7 cellular contexts compared by ENCODE assay signal in genomic region chr7:45034710-45035109, GRCh38. TPM values are rescaled to one million over a fixed set of nuclear protein-coding genes. Genes with fewer than 3 reads are reported as not detected.
DNase-seq lines count a peak whose midpoint lies in the region; ATAC-seq and TF ChIP-seq lines count a peak whose summit lies in the region.
"Not testable (repeated sequence)": the region's sequence is repeated elsewhere in the genome, so short reads cannot be mapped to it uniquely, and the experiment has no call there.

No MANE protein-coding gene starts in this region.

- intact Hi-C loops in activated CD8-positive, alpha-beta T cell treated with anti-CD3 and anti-CD28 coated beads for 36 hours (cut with micrococcal nuclease) = not testable (repeated sequence)
- intact Hi-C loops in naive thymus-derived CD4-positive, alpha-beta T cell (cut with micrococcal nuclease) = loop anchor here in 1 of 2 donors (5.0 kb wide), 1 partner anchor 177 kb away; no protein-coding TSS in a partner anchor

- not testable (repeated sequence) for H3K27me3 ChIP-seq in CD8-positive, alpha-beta memory T cell (ENCODE audit: insufficient read depth, low read length, poor library complexity, severe bottlenecking); RWPE2 (ENCODE audit: insufficient read depth, poor library complexity, severe bottlenecking); naive thymus-derived CD4-positive, alpha-beta T cell (ENCODE audit: control insufficient read depth in 2 of 2, insufficient read depth in 2 of 2, low read length in 2 of 2)

- H3K9me3 ChIP-seq in CD8-positive, alpha-beta memory T cell (ENCODE audit: low read length); RWPE2 (ENCODE audit: severe bottlenecking); naive thymus-derived CD4-positive, alpha-beta T cell (ENCODE audit: control insufficient read depth in 2 of 3, low read length in 3 of 3): not testable (repeated sequence)

- peaks cover 21% of the 10 kb centered on the region for H3K36me3 ChIP-seq in CD8-positive, alpha-beta memory T cell (ENCODE audit: insufficient read depth, low read length)
- H3K36me3 ChIP-seq in RWPE2 (ENCODE audit: low read depth) = peaks cover 19% of the 10 kb centered on the region
- peaks cover 14 to 30% (median 17%) of the 10 kb centered on the region in 3 experiments for H3K36me3 ChIP-seq in naive thymus-derived CD4-positive, alpha-beta T cell (ENCODE audit: control insufficient read depth in 2 of 3, insufficient read depth in 3 of 3, low read length in 3 of 3)

- H3K27ac ChIP-seq in CD8-positive, alpha-beta memory T cell (ENCODE audit: low read depth, low read length) = not testable (repeated sequence)
- H3K27ac ChIP-seq in RWPE2 (ENCODE audit: poor library complexity, severe bottlenecking) = peak overlapping the region; percentile 74
- peak overlapping the region; percentile 42 for H3K27ac ChIP-seq in naive thymus-derived CD4-positive, alpha-beta T cell (ENCODE audit: low read depth, low read length)

- peak overlapping the region in 1 of 7 donors; percentile 74 for H3K4me3 Mint-ChIP-seq in CD8-positive, alpha-beta memory T cell
- not testable (repeated sequence) for H3K4me3 Mint-ChIP-seq in activated CD8-positive, alpha-beta T cell treated with anti-CD3 and anti-CD28 coated beads for 36 hours; activated naive CD4-positive, alpha-beta T cell treated with anti-CD3 and anti-CD28 coated beads, Interleukin-2, amount 10 ng/mL, durations not matched to agents 7 days and 5 days; stimulated activated memory B cell treated with anti-CD40 and anti-IgM and Interleukin-4, amounts not matched to agents 10 μg/mL and 1 μg/mL and 100 μg/mL, for 72 hours
- H3K4me3 Mint-ChIP-seq in central memory CD8-positive, alpha-beta T cell = peak overlapping the region; percentile 13
- H3K4me3 Mint-ChIP-seq in naive thymus-derived CD4-positive, alpha-beta T cell = peak overlapping the region in 8 of 10 donors; percentile 20 to 93 (median 72)

- H3K4me1 Mint-ChIP-seq in CD8-positive, alpha-beta memory T cell = peaks cover 73 to 85% (median 82%) of the 10 kb centered on the region in 3 donors
- peaks cover 74% of the 10 kb centered on the region for H3K4me1 Mint-ChIP-seq in activated CD8-positive, alpha-beta T cell treated with anti-CD3 and anti-CD28 coated beads for 36 hours (ENCODE audit: low read depth)
- peaks cover 86% of the 10 kb centered on the region for H3K4me1 Mint-ChIP-seq in activated naive CD4-positive, alpha-beta T cell treated with anti-CD3 and anti-CD28 coated beads, Interleukin-2, amount 10 ng/mL, durations not matched to agents 7 days and 5 days
- peaks cover 75% of the 10 kb centered on the region for H3K4me1 Mint-ChIP-seq in central memory CD8-positive, alpha-beta T cell
- H3K4me1 Mint-ChIP-seq in naive thymus-derived CD4-positive, alpha-beta T cell = peaks cover 68 to 84% (median 78%) of the 10 kb centered on the region in 7 donors
- peaks cover 70% of the 10 kb centered on the region for H3K4me1 Mint-ChIP-seq in stimulated activated memory B cell treated with anti-CD40 and anti-IgM and Interleukin-4, amounts not matched to agents 10 μg/mL and 1 μg/mL and 100 μg/mL, for 72 hours

- H3K4me1 ChIP-seq in CD8-positive, alpha-beta memory T cell (ENCODE audit: insufficient read depth, low read length) = peaks cover 81% of the 10 kb centered on the region
- H3K4me1 ChIP-seq in RWPE2 (ENCODE audit: insufficient read depth, poor library complexity, severe bottlenecking) = peaks cover 20% of the 10 kb centered on the region
- peaks cover 65 to 68% of the 10 kb centered on the region in 2 donors for H3K4me1 ChIP-seq in naive thymus-derived CD4-positive, alpha-beta T cell (ENCODE audit: control insufficient read depth in 2 of 2, insufficient read depth in 2 of 2, low read length in 2 of 2)

- peaks cover 0 to 72% (median 17%) of the 10 kb centered on the region in 3 donors for H3K36me3 Mint-ChIP-seq in CD8-positive, alpha-beta memory T cell
- peaks cover 41% of the 10 kb centered on the region for H3K36me3 Mint-ChIP-seq in activated CD8-positive, alpha-beta T cell treated with anti-CD3 and anti-CD28 coated beads for 36 hours (ENCODE audit: low read depth)
- H3K36me3 Mint-ChIP-seq in activated naive CD4-positive, alpha-beta T cell treated with anti-CD3 and anti-CD28 coated beads, Interleukin-2, amount 10 ng/mL, durations not matched to agents 7 days and 5 days = peaks cover 68% of the 10 kb centered on the region
- peaks cover 49% of the 10 kb centered on the region for H3K36me3 Mint-ChIP-seq in central memory CD8-positive, alpha-beta T cell (ENCODE audit: insufficient read depth)
- H3K36me3 Mint-ChIP-seq in naive thymus-derived CD4-positive, alpha-beta T cell = peaks cover 3 to 43% (median 35%) of the 10 kb centered on the region in 5 donors
- peaks cover 19% of the 10 kb centered on the region for H3K36me3 Mint-ChIP-seq in stimulated activated memory B cell treated with anti-CD40 and anti-IgM and Interleukin-4, amounts not matched to agents 10 μg/mL and 1 μg/mL and 100 μg/mL, for 72 hours

- not testable (repeated sequence) for H3K9me3 Mint-ChIP-seq in CD8-positive, alpha-beta memory T cell; activated CD8-positive, alpha-beta T cell treated with anti-CD3 and anti-CD28 coated beads for 36 hours; activated naive CD4-positive, alpha-beta T cell treated with anti-CD3 and anti-CD28 coated beads, Interleukin-2, amount 10 ng/mL, durations not matched to agents 7 days and 5 days; central memory CD8-positive, alpha-beta T cell; naive thymus-derived CD4-positive, alpha-beta T cell; stimulated activated memory B cell treated with anti-CD40 and anti-IgM and Interleukin-4, amounts not matched to agents 10 μg/mL and 1 μg/mL and 100 μg/mL, for 72 hours

- CTCF ChIA-PET in CD8-positive, alpha-beta memory T cell (lab: Charles Lee) = interaction anchor here (1.0 to 5.1 kb wide), 6 partner anchors 33 to 178 kb away, joined by 3 to 22 read pairs (median 4); no protein-coding TSS in a partner anchor
- CTCF ChIA-PET in activated CD8-positive, alpha-beta T cell treated with anti-CD3 and anti-CD28 coated beads for 36 hours (lab: Charles Lee) = interaction anchor here (0.9 to 2.3 kb wide), 3 partner anchors 33 to 61 kb away, joined by 3 to 13 read pairs (median 4); no protein-coding TSS in a partner anchor
- CTCF ChIA-PET in activated naive CD4-positive, alpha-beta T cell treated with anti-CD3 and anti-CD28 coated beads, Interleukin-2, amount 10 ng/mL, durations not matched to agents 7 days and 5 days (lab: Charles Lee) = interaction anchor here (0.9 to 7.2 kb wide), 3 partner anchors 33 to 60 kb away, joined by 3 to 51 read pairs (median 3); no protein-coding TSS in a partner anchor
- CTCF ChIA-PET in naive thymus-derived CD4-positive, alpha-beta T cell (lab: Charles Lee) = interaction anchor here (4.3 kb wide), 1 partner anchor 60 kb away, joined by 25 read pairs; no protein-coding TSS in a partner anchor

- not testable (repeated sequence) for H3K4me3 ChIP-seq in CD8-positive, alpha-beta memory T cell (ENCODE audit: low read length); RWPE2 (ENCODE audit: severe bottlenecking); naive thymus-derived CD4-positive, alpha-beta T cell (ENCODE audit: low read length)

- not testable (repeated sequence) for ATAC-seq in RWPE2 (ENCODE audit: low read depth); activated CD8-positive, alpha-beta T cell treated with anti-CD3 and anti-CD28 coated beads for 36 hours; central memory CD8-positive, alpha-beta T cell (replicated peaks; ENCODE audit: extremely low read depth, poor library complexity, severe bottlenecking); naive thymus-derived CD4-positive, alpha-beta T cell; stimulated activated memory B cell treated with anti-CD40 and anti-IgM and Interleukin-4, amounts not matched to agents 10 μg/mL and 1 μg/mL and 100 μg/mL, for 72 hours

- H3K27ac Mint-ChIP-seq in CD8-positive, alpha-beta memory T cell = peak overlapping the region in 6 of 8 donors; percentile 40 to 81 (median 68)
- H3K27ac Mint-ChIP-seq in activated CD8-positive, alpha-beta T cell treated with anti-CD3 and anti-CD28 coated beads for 36 hours = peak overlapping the region; percentile 57
- peak overlapping the region; percentile 45 for H3K27ac Mint-ChIP-seq in activated naive CD4-positive, alpha-beta T cell treated with anti-CD3 and anti-CD28 coated beads, Interleukin-2, amount 10 ng/mL, durations not matched to agents 7 days and 5 days
- peak overlapping the region; percentile 84 for H3K27ac Mint-ChIP-seq in central memory CD8-positive, alpha-beta T cell (ENCODE audit: low read depth)
- peak overlapping the region in 5 of 9 donors; percentile 28 to 94 (median 83) for H3K27ac Mint-ChIP-seq in naive thymus-derived CD4-positive, alpha-beta T cell
- H3K27ac Mint-ChIP-seq in stimulated activated memory B cell treated with anti-CD40 and anti-IgM and Interleukin-4, amounts not matched to agents 10 μg/mL and 1 μg/mL and 100 μg/mL, for 72 hours = peak overlapping the region; percentile 24

- POLR2A ChIA-PET in CD8-positive, alpha-beta memory T cell (lab: Charles Lee) = interaction anchor here (0.7 kb wide), 1 partner anchor 431 kb away, joined by 8 read pairs; no protein-coding TSS in a partner anchor
- POLR2A ChIA-PET in activated CD8-positive, alpha-beta T cell treated with anti-CD3 and anti-CD28 coated beads for 36 hours (lab: Charles Lee) = interaction anchor here (0.9 to 3.4 kb wide), 5 partner anchors 34 to 86 kb away, joined by 3 to 12 read pairs (median 4); partner anchors contain the start of gene MYO1G
- POLR2A ChIA-PET in naive thymus-derived CD4-positive, alpha-beta T cell (lab: Charles Lee) = interaction anchor here (0.9 to 13.7 kb wide), 8 partner anchors 35 to 236 kb away, joined by 3 to 348 read pairs (median 6); partner anchors contain the start of genes CCM2, MYO1G and TBRG4

- not testable (repeated sequence) for DNase-seq in CD8-positive, alpha-beta memory T cell; RWPE2 (ENCODE audit: low spot score); activated CD8-positive, alpha-beta T cell treated with anti-CD3 and anti-CD28 coated beads for 36 hours; activated naive CD4-positive, alpha-beta T cell treated with anti-CD3 and anti-CD28 coated beads, Interleukin-2, amount 10 ng/mL, durations not matched to agents 7 days and 5 days; central memory CD8-positive, alpha-beta T cell (ENCODE audit: low spot score in 2 of 2); naive thymus-derived CD4-positive, alpha-beta T cell

- not testable (repeated sequence) for H3K27me3 Mint-ChIP-seq in CD8-positive, alpha-beta memory T cell; activated CD8-positive, alpha-beta T cell treated with anti-CD3 and anti-CD28 coated beads for 36 hours; activated naive CD4-positive, alpha-beta T cell treated with anti-CD3 and anti-CD28 coated beads, Interleukin-2, amount 10 ng/mL, durations not matched to agents 7 days and 5 days; central memory CD8-positive, alpha-beta T cell; naive thymus-derived CD4-positive, alpha-beta T cell; stimulated activated memory B cell treated with anti-CD40 and anti-IgM and Interleukin-4, amounts not matched to agents 10 μg/mL and 1 μg/mL and 100 μg/mL, for 72 hours

- TF ChIP-seq CTCF in RWPE2 (IDR thresholded peaks at IDR 0.05; ENCODE audit: poor library complexity, severe bottlenecking); activated CD8-positive, alpha-beta T cell treated with anti-CD3 and anti-CD28 coated beads for 36 hours (IDR thresholded peaks at IDR 0.05): not testable (repeated sequence)

RNA-seq across cellular contexts. Expression of gene CCM2, which starts 34.7 kb away (rescaled TPM):
- 10 to 100 TPM; 70.6 to 74.8 TPM for total RNA-seq in CD8-positive, alpha-beta memory T cell
- 81.1 TPM for polyA plus RNA-seq in CD8-positive, alpha-beta memory T cell
- total RNA-seq in activated CD8-positive, alpha-beta T cell treated with anti-CD3 and anti-CD28 coated beads for 36 hours = 10 to 100 TPM; 72.3 to 77.5 TPM
- 100 to 1,000 TPM in 3 of 5 experiments, 10 to 100 TPM in 2; 80.4 to 200 (median 119) TPM for total RNA-seq in naive thymus-derived CD4-positive, alpha-beta T cell
- 100 to 1,000 TPM in 1 of 2 donors, 10 to 100 TPM in 1; 75.9 to 123 TPM for polyA plus RNA-seq in naive thymus-derived CD4-positive, alpha-beta T cell

RNA-seq across cellular contexts. Expression of gene NACAD, which starts 54.1 kb away (rescaled TPM):
- 1 to 10 TPM in 1 of 2 experiments, under 1 TPM in 1; 0.82 to 1.3 TPM for total RNA-seq in CD8-positive, alpha-beta memory T cell
- 0.31 TPM for polyA plus RNA-seq in CD8-positive, alpha-beta memory T cell
- under 1 TPM; 0.31 to 0.50 TPM for total RNA-seq in activated CD8-positive, alpha-beta T cell treated with anti-CD3 and anti-CD28 coated beads for 36 hours
- under 1 TPM in 1 of 5 experiments, not detected in 4; 0.15 TPM for total RNA-seq in naive thymus-derived CD4-positive, alpha-beta T cell
- polyA plus RNA-seq in naive thymus-derived CD4-positive, alpha-beta T cell = under 1 TPM in 1 of 2 donors, not detected in 1; 0.08 TPM

RNA-seq across cellular contexts. Expression of gene MYO1G, which starts 55.9 kb away (rescaled TPM):
- total RNA-seq in CD8-positive, alpha-beta memory T cell = 100 to 1,000 TPM; 363 to 374 TPM
- 182 TPM for polyA plus RNA-seq in CD8-positive, alpha-beta memory T cell
- 100 to 1,000 TPM; 399 to 403 TPM for total RNA-seq in activated CD8-positive, alpha-beta T cell treated with anti-CD3 and anti-CD28 coated beads for 36 hours
- total RNA-seq in naive thymus-derived CD4-positive, alpha-beta T cell = 100 to 1,000 TPM in 3 of 5 experiments, 10 to 100 TPM in 2; 29.2 to 385 (median 107) TPM
- polyA plus RNA-seq in naive thymus-derived CD4-positive, alpha-beta T cell = 10 to 100 TPM; 51.1 to 76.0 TPM

Comparison
In these comparisons a context has a peak if more than half of its experiments do, and no peak if none do; other contexts are left out.
1. H3K27ac Mint-ChIP-seq: peak in every context shown above with its lines; median percentile 84 in central memory CD8-positive, alpha-beta T cell; 83 in naive thymus-derived CD4-positive, alpha-beta T cell; 68 in CD8-positive, alpha-beta memory T cell; 57 in activated CD8-positive, alpha-beta T cell treated with anti-CD3 and anti-CD28 coated beads for 36 hours; 45 in activated naive CD4-positive, alpha-beta T cell treated with anti-CD3 and anti-CD28 coated beads, Interleukin-2, amount 10 ng/mL, durations not matched to agents 7 days and 5 days; 24 in stimulated activated memory B cell treated with anti-CD40 and anti-IgM and Interleukin-4, amounts not matched to agents 10 μg/mL and 1 μg/mL and 100 μg/mL, for 72 hours.